1 cellular context compared by ENCODE assay signal in the genomic region with DNA sequence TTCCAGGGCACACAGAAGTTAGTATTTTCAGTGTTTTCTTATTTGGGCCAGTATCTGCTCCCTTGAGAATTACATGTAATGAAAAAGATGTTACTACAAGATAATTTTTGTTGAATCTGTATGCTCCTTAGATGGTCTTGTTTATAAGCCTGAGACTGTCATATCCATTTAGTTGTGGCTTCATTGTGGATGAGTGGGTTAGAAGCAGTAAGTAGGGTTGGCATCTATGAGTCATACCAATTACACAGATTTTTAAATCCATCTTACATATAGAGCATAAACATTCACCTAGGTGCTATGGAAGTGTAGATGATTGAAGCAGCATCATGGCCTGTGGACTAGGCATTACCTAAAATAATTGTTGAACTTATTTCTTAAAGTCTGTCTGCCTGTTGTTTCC.
TF ChIP-seq lines count a peak whose summit lies in the region.

No MANE protein-coding gene starts in this region.

TF ChIP-seq in SK-N-SH treated with all-trans-retinoic acid at 6 μM for 48 hours, 23 proteins besides CTCF, POLR2A, EP300 and RAD21 (continued from another document):
- TF ChIP-seq, protein P1, sequence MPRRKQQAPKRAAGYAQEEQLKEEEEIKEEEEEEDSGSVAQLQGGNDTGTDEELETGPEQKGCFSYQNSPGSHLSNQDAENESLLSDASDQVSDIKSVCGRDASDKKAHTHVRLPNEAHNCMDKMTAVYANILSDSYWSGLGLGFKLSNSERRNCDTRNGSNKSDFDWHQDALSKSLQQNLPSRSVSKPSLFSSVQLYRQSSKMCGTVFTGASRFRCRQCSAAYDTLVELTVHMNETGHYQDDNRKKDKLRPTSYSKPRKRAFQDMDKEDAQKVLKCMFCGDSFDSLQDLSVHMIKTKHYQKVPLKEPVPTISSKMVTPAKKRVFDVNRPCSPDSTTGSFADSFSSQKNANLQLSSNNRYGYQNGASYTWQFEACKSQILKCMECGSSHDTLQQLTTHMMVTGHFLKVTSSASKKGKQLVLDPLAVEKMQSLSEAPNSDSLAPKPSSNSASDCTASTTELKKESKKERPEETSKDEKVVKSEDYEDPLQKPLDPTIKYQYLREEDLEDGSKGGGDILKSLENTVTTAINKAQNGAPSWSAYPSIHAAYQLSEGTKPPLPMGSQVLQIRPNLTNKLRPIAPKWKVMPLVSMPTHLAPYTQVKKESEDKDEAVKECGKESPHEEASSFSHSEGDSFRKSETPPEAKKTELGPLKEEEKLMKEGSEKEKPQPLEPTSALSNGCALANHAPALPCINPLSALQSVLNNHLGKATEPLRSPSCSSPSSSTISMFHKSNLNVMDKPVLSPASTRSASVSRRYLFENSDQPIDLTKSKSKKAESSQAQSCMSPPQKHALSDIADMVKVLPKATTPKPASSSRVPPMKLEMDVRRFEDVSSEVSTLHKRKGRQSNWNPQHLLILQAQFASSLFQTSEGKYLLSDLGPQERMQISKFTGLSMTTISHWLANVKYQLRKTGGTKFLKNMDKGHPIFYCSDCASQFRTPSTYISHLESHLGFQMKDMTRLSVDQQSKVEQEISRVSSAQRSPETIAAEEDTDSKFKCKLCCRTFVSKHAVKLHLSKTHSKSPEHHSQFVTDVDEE (CRISPR knock-in tag; IDR thresholded peaks at IDR 0.05), result no peak
- TF ChIP-seq ZNF70 (CRISPR knock-in tag; IDR thresholded peaks at IDR 0.05) (no peak), SNAI2 (CRISPR knock-in tag; IDR thresholded peaks at IDR 0.05) (no peak), ARNTL (CRISPR knock-in tag; IDR thresholded peaks at IDR 0.05; ENCODE audit: borderline replicate concordance, low read depth) (no peak)
